ENCODE assay signal across 17 cellular contexts in genomic region chr17:71331754-71332153, GRCh38.
"Had no signal": no experiment of that assay in that cellular context is flagged by ENCODE, and none has a peak within 500 bp of the region (broad histone marks: within the 10 kb centered on the region; RNA-seq: fewer than 3 reads in every experiment).

No MANE protein-coding gene starts in this region.

- H3K36me3 ChIP-seq: esophagus squamous epithelium, heart left ventricle, neural progenitor cell, ovary, right lobe of liver, spleen had no signal

- H3K4me3 ChIP-seq: esophagus squamous epithelium, heart left ventricle, neural progenitor cell, ovary, right lobe of liver, spleen had no signal

- H3K27me3 ChIP-seq: esophagus squamous epithelium, neural progenitor cell, ovary, right lobe of liver, spleen had no signal

- DNase-seq: esophagus squamous epithelium; foreskin fibroblast; heart left ventricle; kidney glomerular epithelial cell; mammary epithelial cell; nucleus accumbens; ovary; right lobe of liver; spleen; stimulated activated CD4-positive, alpha-beta T cell treated with anti-CD3 and anti-CD28 coated beads, Interleukin-15, amount 100 ng/mL, for 24 hours; stimulated activated CD4-positive, alpha-beta T cell treated with anti-CD3 and anti-CD28 coated beads, Interleukin-1b, Interleukin-23, amount 100 ng/mL, for 48 hours; stimulated activated CD4-positive, alpha-beta T cell treated with anti-CD3 and anti-CD28 coated beads, Interleukin-4, amount 100 ng/mL, for 24 hours; trophoblast cell had no signal

- ATAC-seq: heart left ventricle; left lobe of liver; natural killer cell treated with Interleukin-12 subunit alpha and Interleukin-12 subunit beta and Interleukin-15 and Interleukin-18, amount 100 ng/mL, for 72 hours; right lobe of liver; stimulated activated memory B cell treated with anti-CD40 and anti-IgM and Interleukin-4, amounts not matched to agents 10 μg/mL and 1 μg/mL and 100 μg/mL, for 72 hours had no signal

- H3K27ac ChIP-seq: esophagus squamous epithelium, heart left ventricle, neural progenitor cell, ovary, right lobe of liver, spleen had no signal
